ENCODE assay signal across 1 cellular context in the genomic region with DNA sequence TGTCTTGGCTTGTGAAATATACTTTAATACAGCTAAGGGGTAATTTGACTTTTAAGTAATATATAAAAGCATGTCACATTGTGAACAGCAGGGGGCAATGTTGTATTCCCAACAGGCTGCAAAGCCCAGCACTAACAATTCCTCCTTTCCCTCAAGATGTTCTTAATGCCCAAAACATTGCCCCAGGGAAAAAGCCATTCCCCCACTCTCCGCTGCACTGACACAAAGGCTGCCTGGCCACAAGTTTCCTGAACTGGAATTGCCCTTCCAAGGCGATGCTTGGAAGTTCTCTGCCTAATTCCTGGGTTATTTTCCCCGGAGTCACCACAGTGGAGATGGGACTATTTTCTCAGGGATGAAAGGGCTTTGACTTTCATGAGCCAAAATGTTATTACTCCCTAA.
A peak's percentile ranks its signal among the peaks of the same experiment; 100 is the strongest.
TF ChIP-seq lines count a peak whose summit lies in the region.

No MANE protein-coding gene starts in this region.

TF ChIP-seq in HepG2, 621 proteins besides CTCF, POLR2A, EP300 and RAD21 (continued from another document and continues in another):
- TF ChIP-seq, protein P1, sequence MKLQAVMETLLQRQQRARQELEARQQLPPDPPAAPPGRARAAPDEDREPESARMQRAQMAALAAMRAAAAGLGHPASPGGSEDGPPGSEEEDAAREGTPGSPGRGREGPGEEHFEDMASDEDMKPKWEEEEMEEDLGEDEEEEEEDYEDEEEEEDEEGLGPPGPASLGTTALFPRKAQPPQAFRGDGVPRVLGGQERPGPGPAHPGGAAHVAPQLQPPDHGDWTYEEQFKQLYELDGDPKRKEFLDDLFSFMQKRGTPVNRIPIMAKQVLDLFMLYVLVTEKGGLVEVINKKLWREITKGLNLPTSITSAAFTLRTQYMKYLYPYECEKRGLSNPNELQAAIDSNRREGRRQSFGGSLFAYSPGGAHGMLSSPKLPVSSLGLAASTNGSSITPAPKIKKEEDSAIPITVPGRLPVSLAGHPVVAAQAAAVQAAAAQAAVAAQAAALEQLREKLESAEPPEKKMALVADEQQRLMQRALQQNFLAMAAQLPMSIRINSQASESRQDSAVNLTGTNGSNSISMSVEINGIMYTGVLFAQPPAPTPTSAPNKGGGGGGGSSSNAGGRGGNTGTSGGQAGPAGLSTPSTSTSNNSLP (IDR thresholded peaks at IDR 0.05; ENCODE audit: low read depth, low read length), result no peak
- no peak for TF ChIP-seq RBFOX2 (IDR thresholded peaks at IDR 0.05; ENCODE audit: low read depth, low read length)
- TF ChIP-seq ZFY (CRISPR knock-in tag; IDR thresholded peaks at IDR 0.05), result no peak
- 0 out of 2 replicates have a peak, but pooled peaks have one; percentile 30 for TF ChIP-seq KAT8 (CRISPR knock-in tag; IDR thresholded peaks at IDR 0.05)
- no peak for TF ChIP-seq ELK4 (CRISPR knock-in tag; IDR thresholded peaks at IDR 0.05; ENCODE audit: borderline replicate concordance)
- no peak for TF ChIP-seq TSC22D2 (CRISPR knock-in tag; IDR thresholded peaks at IDR 0.05; ENCODE audit: borderline replicate concordance)
- TF ChIP-seq TOPORS (CRISPR knock-in tag; IDR thresholded peaks at IDR 0.05), result no peak
- TF ChIP-seq TAF1 (CRISPR knock-in tag; IDR thresholded peaks at IDR 0.05), result no peak; the same call in 1 of the 2 replicates
- 0 out of 2 replicates have a peak, but pooled peaks have one; percentile 31 for TF ChIP-seq GFI1 (CRISPR knock-in tag; IDR thresholded peaks at IDR 0.05; ENCODE audit: borderline replicate concordance)
- TF ChIP-seq ZNF143 (CRISPR knock-in tag; IDR thresholded peaks at IDR 0.05), result no peak
- TF ChIP-seq ZMAT5 (CRISPR knock-in tag; IDR thresholded peaks at IDR 0.05; ENCODE audit: borderline replicate concordance, low read depth), result no peak
- TF ChIP-seq KDM5B (CRISPR knock-in tag; IDR thresholded peaks at IDR 0.05; ENCODE audit: borderline replicate concordance), result no peak
- TF ChIP-seq ZNF615 (CRISPR knock-in tag; IDR thresholded peaks at IDR 0.05; ENCODE audit: borderline replicate concordance), result 0 out of 2 replicates have a peak, but pooled peaks have one; percentile 22
- no peak for TF ChIP-seq PAXIP1 (CRISPR knock-in tag; conservative IDR thresholded peaks at IDR 0.05)
- no peak for TF ChIP-seq CREBL2 (CRISPR knock-in tag; IDR thresholded peaks at IDR 0.05; ENCODE audit: borderline replicate concordance)
- TF ChIP-seq ZBTB7A (CRISPR knock-in tag; IDR thresholded peaks at IDR 0.05), result no peak
- TF ChIP-seq RAD51 (IDR thresholded peaks at IDR 0.05; ENCODE audit: borderline replicate concordance), result no peak
- TF ChIP-seq MEIS2 (CRISPR knock-in tag; IDR thresholded peaks at IDR 0.05), result no peak
- peak; percentile 40; the same call in 1 of the 2 replicates for TF ChIP-seq HMG20A (CRISPR knock-in tag; IDR thresholded peaks at IDR 0.05; ENCODE audit: borderline replicate concordance)
- TF ChIP-seq NR2F6 (IDR thresholded peaks at IDR 0.05), result no peak
- TF ChIP-seq NR2F6 (CRISPR knock-in tag; IDR thresholded peaks at IDR 0.05), result no peak
- TF ChIP-seq SOX5 (CRISPR knock-in tag; IDR thresholded peaks at IDR 0.05; ENCODE audit: borderline replicate concordance), result 0 out of 2 replicates have a peak, but pooled peaks have one; percentile 9
- no peak for TF ChIP-seq PAF1 (CRISPR knock-in tag; IDR thresholded peaks at IDR 0.05)
- no peak for TF ChIP-seq ZNF451 (CRISPR knock-in tag; IDR thresholded peaks at IDR 0.05)
- TF ChIP-seq ZNF496 (CRISPR knock-in tag; IDR thresholded peaks at IDR 0.05; ENCODE audit: insufficient replicate concordance), result no peak
- TF ChIP-seq NR1H2 (CRISPR knock-in tag; IDR thresholded peaks at IDR 0.05; ENCODE audit: borderline replicate concordance, low read depth), result no peak
- TF ChIP-seq ZFP36L1 (CRISPR knock-in tag; IDR thresholded peaks at IDR 0.05), result no peak
- no peak for TF ChIP-seq TMF1 (CRISPR knock-in tag; IDR thresholded peaks at IDR 0.05; ENCODE audit: low read depth)
- TF ChIP-seq HNRNPH1 (optimal IDR thresholded peaks at IDR 0.05; ENCODE audit: low read depth, low read length), result no peak
- no peak for TF ChIP-seq ZBTB4 (CRISPR knock-in tag; IDR thresholded peaks at IDR 0.05; ENCODE audit: borderline replicate concordance)
- TF ChIP-seq ARNT (IDR thresholded peaks at IDR 0.05), result no peak
- TF ChIP-seq RELA (CRISPR knock-in tag; IDR thresholded peaks at IDR 0.05), result no peak
- no peak for TF ChIP-seq HCFC1 (IDR thresholded peaks at IDR 0.05; ENCODE audit: low read depth, low read length)
- TF ChIP-seq PATZ1 (CRISPR knock-in tag; IDR thresholded peaks at IDR 0.05), result 0 out of 2 replicates have a peak, but pooled peaks have one; percentile 11
- TF ChIP-seq JUNB (CRISPR knock-in tag; IDR thresholded peaks at IDR 0.05; ENCODE audit: borderline replicate concordance), result no peak
- TF ChIP-seq ZNF337 (CRISPR knock-in tag; IDR thresholded peaks at IDR 0.05; ENCODE audit: borderline replicate concordance, low read depth), result no peak
- TF ChIP-seq HNF4A (CRISPR knock-in tag; IDR thresholded peaks at IDR 0.05), result no peak
- TF ChIP-seq ZNF430 (CRISPR knock-in tag; IDR thresholded peaks at IDR 0.05), result no peak
- TF ChIP-seq AKNA (CRISPR knock-in tag; IDR thresholded peaks at IDR 0.05; ENCODE audit: borderline replicate concordance), result no peak
- TF ChIP-seq ZNF292 (CRISPR knock-in tag; IDR thresholded peaks at IDR 0.05; ENCODE audit: borderline replicate concordance, low read depth), result no peak
- TF ChIP-seq PHF5A (CRISPR knock-in tag; IDR thresholded peaks at IDR 0.05; ENCODE audit: low read depth, unreplicated experiment), result no peak
- TF ChIP-seq TP53 (CRISPR knock-in tag; conservative IDR thresholded peaks at IDR 0.05), result no peak
- TF ChIP-seq ZNF713 (CRISPR knock-in tag; IDR thresholded peaks at IDR 0.05), result no peak
- TF ChIP-seq ZNF17 (CRISPR knock-in tag; IDR thresholded peaks at IDR 0.05), result no peak
- TF ChIP-seq HMG20B (CRISPR knock-in tag; conservative IDR thresholded peaks at IDR 0.05), result no peak
- TF ChIP-seq NR2F1 (CRISPR knock-in tag; IDR thresholded peaks at IDR 0.05), result no peak
- no peak for TF ChIP-seq MIER3 (CRISPR knock-in tag; IDR thresholded peaks at IDR 0.05; ENCODE audit: borderline replicate concordance)
- no peak for TF ChIP-seq SOX6 (IDR thresholded peaks at IDR 0.05)
- no peak for TF ChIP-seq SOX6 (CRISPR knock-in tag; IDR thresholded peaks at IDR 0.05)
- TF ChIP-seq CENPX (CRISPR knock-in tag; IDR thresholded peaks at IDR 0.05), result no peak
- no peak for TF ChIP-seq PTBP1 (IDR thresholded peaks at IDR 0.05; ENCODE audit: low read depth, low read length, poor library complexity, severe bottlenecking)
